In genomic region chr13:25051065-25051464, GRCh38 we compare ENCODE assay signal across 8 cellular contexts.
"Had no signal": no experiment of that assay in that cellular context is flagged by ENCODE, and none has a peak within 500 bp of the region (broad histone marks: within the 10 kb centered on the region; RNA-seq: fewer than 3 reads in every experiment).

No MANE protein-coding gene starts in this region.

- H3K27ac ChIP-seq: HL-60, KMS-11 had no signal

- DNase-seq: IMR-90, Karpas-422, KBM-7, KG1 had no signal

- ATAC-seq: HepG2 had no signal

- FAIRE-seq: HepG2, HTR-8/SVneo had no signal

- H3K4me2 ChIP-seq: KMS-11 had no signal

- H3K9ac ChIP-seq: KMS-11 had no signal
